In genomic region chrX:48166322-48166721, GRCh38 we compare ENCODE assay signal across 7 cellular contexts. TPM values are rescaled to one million over a fixed set of nuclear protein-coding genes. Genes with fewer than 3 reads are reported as not detected.
"Had no signal": no experiment of that assay in that cellular context is flagged by ENCODE, and none has a peak within 500 bp of the region (broad histone marks: within the 10 kb centered on the region; RNA-seq: fewer than 3 reads in every experiment).

No MANE protein-coding gene starts in this region.

RNA-seq across cellular contexts. Expression of gene SSX5, which starts 30.3 kb away (rescaled TPM):
- total RNA-seq: GM23248, GM23338, H1, H4, H7, H9, HFFc6 had no signal
- polyA plus RNA-seq: GM23248, GM23338, H1 had no signal

RNA-seq across cellular contexts. Expression of gene SPACA5B, which starts 35.9 kb away (rescaled TPM):
- total RNA-seq: GM23248, GM23338, H1, H4, H7, H9, HFFc6 had no signal
- polyA plus RNA-seq: GM23248, GM23338, H1 had no signal
